In genomic region chr10:102782698-102783540, GRCh38 we compare ENCODE assay signal across 10 cellular contexts. TPM values are rescaled to one million over a fixed set of nuclear protein-coding genes. Genes with fewer than 3 reads are reported as not detected.
DNase-seq lines count a peak whose midpoint lies in the region; ATAC-seq and TF ChIP-seq lines count a peak whose summit lies in the region.
"Had no signal": no experiment of that assay in that cellular context is flagged by ENCODE, and none has a peak within 500 bp of the region (broad histone marks: within the 10 kb centered on the region; RNA-seq: fewer than 3 reads in every experiment).

No MANE protein-coding gene starts in this region.

- no peak overlapping the region for H3K4me3 ChIP-seq in SJSA1
- peak overlapping the region; percentile 35 for H3K4me3 ChIP-seq in fibroblast of pulmonary artery (replicated peaks; ENCODE audit: low read depth, low read length)
- H3K4me3 ChIP-seq in neutrophil (ENCODE audit: low read depth in 1 of 2, low read length in 1 of 2), result peak overlapping the region in 1 of 2 experiments; percentile 32

- TF ChIP-seq CTCF in fibroblast of pulmonary artery (IDR thresholded peaks at IDR 0.05; ENCODE audit: low read length, missing control alignments), result no peak
- TF ChIP-seq CTCF in neutrophil (IDR thresholded peaks at IDR 0.05), result no peak

- H3K4me1 ChIP-seq in SJSA1 (replicated peaks) (peaks cover 35% of the 10 kb centered on the region), neutrophil (ENCODE audit: control insufficient read depth in 1 of 2, insufficient read depth in 1 of 2, low read depth in 1 of 2, low read length in 1 of 2) (peaks cover 63 to 65% of the 10 kb centered on the region in 2 experiments)

- ATAC-seq in HG03039 (IDR thresholded peaks at IDR 0.05; ENCODE audit: unreplicated experiment), result no peak

- H3K9me3 ChIP-seq in SJSA1 (replicated peaks) (no peaks in the 10 kb centered on the region), neutrophil (no peaks in the 10 kb centered on the region)

- H3K36me3 ChIP-seq in SJSA1, result no peaks in the 10 kb centered on the region
- peaks cover 10% of the 10 kb centered on the region for H3K36me3 ChIP-seq in neutrophil

- H3K27me3 ChIP-seq in SJSA1 (replicated peaks) (no peaks in the 10 kb centered on the region), neutrophil (no peaks in the 10 kb centered on the region)

- H3K27ac ChIP-seq in SJSA1 (peak overlapping the region; percentile 24), neutrophil (peak overlapping the region; percentile 70)

- DNase-seq in AG08395 (ENCODE audit: low spot score), result peak; percentile 73
- peak; percentile 63 to 79 for DNase-seq in SJSA1 (ENCODE audit: low read depth in 1 of 2, low spot score in 2 of 2)
- DNase-seq in fibroblast of pulmonary artery (ENCODE audit: low read depth), result peak; percentile 96
- no peak for DNase-seq in hippocampal formation (lab: John Stamatoyannopoulos, UW)
- DNase-seq in GDM1 (lab: John Stamatoyannopoulos, UW), result no peak
- DNase-seq in GM19238 (ENCODE audit: insufficient read length, low spot score), result no peak
- DNase-seq: NCI-H524 treated with DMSO at 0.1 percent for 48 hours; stimulated activated CD4-positive, alpha-beta T cell treated with anti-CD3 and anti-CD28 coated beads, Interleukin-4, amount 100 ng/mL, for 4 hours had no signal

RNA-seq across cellular contexts. Expression of gene WBP1L, which starts 39.2 kb away (rescaled TPM):
- 13.3 and 21.0 TPM in 2 replicates for total RNA-seq in SJSA1 (2014; rRNA removed; shearing (Covaris generic))

RNA-seq across cellular contexts. Expression of gene CYP17A1, which starts 54.3 kb away (rescaled TPM):
- total RNA-seq in SJSA1 (2014; rRNA removed; shearing (Covaris generic)), result not detected in 2 replicates

Comparison
In these comparisons a context has a peak if more than half of its experiments do, and no peak if none do; other contexts are left out.
1. DNase-seq: peak in AG08395 (single experiment), SJSA1 (2 of 2) and fibroblast of pulmonary artery (single experiment); none in hippocampal formation (0 of 2), GDM1 (single experiment) and GM19238 (single experiment).